In the genomic region with DNA sequence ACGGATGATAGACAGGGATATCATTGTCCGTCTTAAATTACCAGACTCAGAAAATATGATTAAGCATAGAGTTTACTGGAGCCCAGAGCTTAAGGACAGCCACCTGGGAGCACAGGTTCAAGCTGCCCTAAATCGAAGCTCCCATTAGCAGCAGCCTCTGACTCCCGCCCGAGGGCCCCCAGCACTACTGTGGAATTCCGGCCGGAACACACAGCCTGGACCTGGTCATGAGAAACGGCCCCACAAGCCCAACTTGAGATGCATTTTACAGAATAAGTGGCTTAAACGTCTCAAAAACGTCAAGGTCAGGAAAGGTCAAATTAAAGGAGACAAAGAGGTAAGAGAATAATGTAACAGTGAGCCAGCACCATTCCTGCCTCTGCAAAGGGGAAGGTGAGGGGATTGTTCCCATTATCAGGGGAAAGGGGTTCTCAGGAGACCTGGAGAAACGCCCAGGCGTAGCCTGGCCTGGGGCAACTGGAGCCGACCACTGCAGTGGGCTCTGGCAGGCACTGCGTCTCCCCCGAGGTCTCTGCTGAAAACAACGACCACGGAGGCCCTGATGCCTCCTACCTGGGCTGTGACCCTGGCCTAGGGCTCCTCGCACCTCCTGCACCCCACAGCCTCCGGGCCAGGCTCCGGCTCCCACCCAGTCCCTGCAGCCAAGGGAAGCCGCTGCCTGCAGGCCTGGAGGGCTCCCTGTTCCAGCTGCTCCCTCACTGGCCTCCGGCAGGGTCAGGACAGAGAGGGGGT, we compare ENCODE assay signal across 16 cellular contexts. TPM values are rescaled to one million over a fixed set of nuclear protein-coding genes. Genes with fewer than 3 reads are reported as not detected.
DNase-seq lines count a peak whose midpoint lies in the region; ATAC-seq and TF ChIP-seq lines count a peak whose summit lies in the region.
"Had no signal": no experiment of that assay in that cellular context is flagged by ENCODE, and none has a peak within 500 bp of the region (broad histone marks: within the 10 kb centered on the region; RNA-seq: fewer than 3 reads in every experiment).

No MANE protein-coding gene starts in this region.

- peak overlapping the region; percentile 36; the same call in 1 of the 2 replicates for H3K27ac ChIP-seq in WERI-Rb-1
- H3K27ac ChIP-seq: GM23248 had no signal

- no peaks in the 10 kb centered on the region for H3K9me3 ChIP-seq in WERI-Rb-1 (ENCODE audit: severe bottlenecking)
- H3K9me3 ChIP-seq: ascending aorta, transverse colon had no signal

- no peaks in the 10 kb centered on the region for H3K27me3 ChIP-seq in WERI-Rb-1 (ENCODE audit: insufficient read depth, low read depth, severe bottlenecking)
- H3K27me3 ChIP-seq: ascending aorta had no signal

- peak overlapping the region; percentile 19 for H3K4me3 Mint-ChIP-seq in activated naive CD4-positive, alpha-beta T cell treated with anti-CD3 and anti-CD28 coated beads, Interleukin-2, amount 50 U/mL, for 24 hours
- no peak overlapping the region for H3K4me3 Mint-ChIP-seq in stimulated activated naive B cell treated with anti-CD40 and anti-IgM and Interleukin-4, amounts not matched to agents 10 μg/mL and 1 μg/mL and 100 μg/mL, for 72 hours
- H3K4me3 Mint-ChIP-seq: T-helper 17 cell had no signal

- H3K4me1 Mint-ChIP-seq in activated naive CD4-positive, alpha-beta T cell treated with anti-CD3 and anti-CD28 coated beads, Interleukin-2, amount 50 U/mL, for 24 hours, result peaks cover 4% of the 10 kb centered on the region
- peaks cover 5 to 18% of the 10 kb centered on the region in 2 donors for H3K4me1 Mint-ChIP-seq in stimulated activated naive B cell treated with anti-CD40 and anti-IgM and Interleukin-4, amounts not matched to agents 10 μg/mL and 1 μg/mL and 100 μg/mL, for 72 hours

- peak overlapping the region; percentile 62 for H3K27ac Mint-ChIP-seq in activated naive CD4-positive, alpha-beta T cell treated with anti-CD3 and anti-CD28 coated beads, Interleukin-2, amount 50 U/mL, for 24 hours
- H3K27ac Mint-ChIP-seq in stimulated activated naive B cell treated with anti-CD40 and anti-IgM and Interleukin-4, amounts not matched to agents 10 μg/mL and 1 μg/mL and 100 μg/mL, for 72 hours, result peak overlapping the region; percentile 53
- H3K27ac Mint-ChIP-seq: CD4-positive, CD25-positive, alpha-beta regulatory T cell; T-helper 17 cell had no signal

- H3K36me3 ChIP-seq in WERI-Rb-1, result no peaks in the 10 kb centered on the region
- H3K36me3 ChIP-seq: ascending aorta, spleen, transverse colon had no signal

- ATAC-seq in left lobe of liver, result peak; percentile 1
- ATAC-seq in stimulated activated naive B cell treated with anti-CD40 and anti-IgM and Interleukin-4, amounts not matched to agents 10 μg/mL and 1 μg/mL and 100 μg/mL, for 72 hours (replicated peaks), result no peak
- no peak for ATAC-seq in GM19455 (IDR thresholded peaks at IDR 0.05; ENCODE audit: unreplicated experiment)
- no peak for ATAC-seq in HG03457 (IDR thresholded peaks at IDR 0.05; ENCODE audit: unreplicated experiment)

- H3K27me3 Mint-ChIP-seq in activated naive CD4-positive, alpha-beta T cell treated with anti-CD3 and anti-CD28 coated beads, Interleukin-2, amount 50 U/mL, for 24 hours, result peaks cover 2% of the 10 kb centered on the region
- peaks cover 43 to 80% of the 10 kb centered on the region in 2 donors for H3K27me3 Mint-ChIP-seq in stimulated activated naive B cell treated with anti-CD40 and anti-IgM and Interleukin-4, amounts not matched to agents 10 μg/mL and 1 μg/mL and 100 μg/mL, for 72 hours

- no peaks in the 10 kb centered on the region for H3K36me3 Mint-ChIP-seq in activated naive CD4-positive, alpha-beta T cell treated with anti-CD3 and anti-CD28 coated beads, Interleukin-2, amount 50 U/mL, for 24 hours
- no peaks in the 10 kb centered on the region for H3K36me3 Mint-ChIP-seq in stimulated activated naive B cell treated with anti-CD40 and anti-IgM and Interleukin-4, amounts not matched to agents 10 μg/mL and 1 μg/mL and 100 μg/mL, for 72 hours

- DNase-seq in activated naive CD4-positive, alpha-beta T cell treated with Interleukin-2 at 50 U/mL for 16 hours, result no peak
- DNase-seq in WERI-Rb-1 (no peak), left lobe of liver (ENCODE audit: low spot score) (peak; percentile 43), NCI-H2171 treated with DMSO at 0.1 percent for 48 hours (lab: John Stamatoyannopoulos, UW) (no peak)
- DNase-seq in stimulated activated naive B cell treated with anti-CD40 and anti-IgM and Interleukin-4, amounts not matched to agents 10 μg/mL and 1 μg/mL and 100 μg/mL, for 72 hours, result no peak
- DNase-seq: activated CD4-positive, CD25-positive, alpha-beta regulatory T cell treated with anti-CD3 and anti-CD28 coated beads, Interleukin-2, amount 50 U/mL, for 72 hours; NCI-H2227 treated with DMSO at 0.1 percent for 48 hours had no signal

- no peak overlapping the region for H3K4me3 ChIP-seq in WERI-Rb-1 (ENCODE audit: low read depth, low read length)
- H3K4me3 ChIP-seq: ascending aorta, GM23248, spleen, transverse colon had no signal

- H3K9me3 Mint-ChIP-seq in activated naive CD4-positive, alpha-beta T cell treated with anti-CD3 and anti-CD28 coated beads, Interleukin-2, amount 50 U/mL, for 24 hours, result no peaks in the 10 kb centered on the region
- H3K9me3 Mint-ChIP-seq in stimulated activated naive B cell treated with anti-CD40 and anti-IgM and Interleukin-4, amounts not matched to agents 10 μg/mL and 1 μg/mL and 100 μg/mL, for 72 hours, result peaks cover 0 to 7% of the 10 kb centered on the region in 2 donors

- no peak for TF ChIP-seq CTCF in WERI-Rb-1 (IDR thresholded peaks at IDR 0.05; ENCODE audit: low read depth, low read length)

RNA-seq across cellular contexts. Expression of a gene that starts 11.5 kb away (rescaled TPM):
- total RNA-seq in left lobe of liver, result 48.0 TPM
